18 cellular contexts compared by ENCODE assay signal in genomic region chr5:93088566-93088965, GRCh38.
"Had no signal": no experiment of that assay in that cellular context is flagged by ENCODE, and none has a peak within 500 bp of the region (broad histone marks: within the 10 kb centered on the region; RNA-seq: fewer than 3 reads in every experiment).

No MANE protein-coding gene starts in this region.

- H3K4me3 Mint-ChIP-seq: activated CD4-positive, alpha-beta memory T cell treated with anti-CD3 and anti-CD28 coated beads, Interleukin-2, amount 10 ng/mL, durations not matched to agents 7 days and 5 days; activated naive CD4-positive, alpha-beta T cell treated with anti-CD3 and anti-CD28 coated beads, Interleukin-2, amount 50 U/mL, for 24 hours; activated T-cell treated with anti-CD3 and anti-CD28 coated beads, Interleukin-2, amount 50 U/mL, for 4 hours; immature natural killer cell; naive thymus-derived CD4-positive, alpha-beta T cell had no signal

- H3K27ac ChIP-seq: adrenal gland, colonic mucosa, esophagus squamous epithelium, thoracic aorta, upper lobe of right lung had no signal

- H3K36me3 Mint-ChIP-seq: activated naive CD4-positive, alpha-beta T cell treated with anti-CD3 and anti-CD28 coated beads, Interleukin-2, amount 50 U/mL, for 24 hours; immature natural killer cell; naive thymus-derived CD4-positive, alpha-beta T cell had no signal

- H3K27ac Mint-ChIP-seq: activated CD4-positive, alpha-beta memory T cell treated with anti-CD3 and anti-CD28 coated beads, Interleukin-2, amount 10 ng/mL, durations not matched to agents 7 days and 5 days; activated naive CD4-positive, alpha-beta T cell treated with anti-CD3 and anti-CD28 coated beads, Interleukin-2, amount 50 U/mL, for 24 hours; immature natural killer cell; naive thymus-derived CD4-positive, alpha-beta T cell; progenitor cell of endocrine pancreas had no signal

- H3K36me3 ChIP-seq: adrenal gland, colonic mucosa, esophagus squamous epithelium, thoracic aorta, upper lobe of right lung had no signal

- ATAC-seq: activated T-cell treated with anti-CD3 and anti-CD28 coated beads, Interleukin-2, amount 50 U/mL, for 4 hours; naive thymus-derived CD4-positive, alpha-beta T cell; upper lobe of right lung had no signal

- DNase-seq: activated CD4-positive, alpha-beta memory T cell treated with anti-CD3 and anti-CD28 coated beads, Interleukin-2, amount 10 ng/mL, durations not matched to agents 7 days and 5 days; activated CD4-positive, alpha-beta T cell treated with anti-CD3 and anti-CD28 coated beads for 4 hours; activated effector memory CD4-positive, alpha-beta T cell treated with anti-CD3 and anti-CD28 coated beads, Interleukin-2, amount 50 U/mL, for 16 hours; activated T-cell treated with anti-CD3 and anti-CD28 coated beads, Interleukin-2, amount 50 U/mL, for 4 hours; adrenal gland; caudate nucleus; colonic mucosa; esophagus squamous epithelium; immature natural killer cell; naive thymus-derived CD4-positive, alpha-beta T cell; stimulated activated CD4-positive, alpha-beta T cell treated with anti-CD3 and anti-CD28 coated beads, Interleukin-12 subunit alpha, Interleukin-12 subunit beta, amount 100 ng/mL, for 4 hours; stimulated activated CD4-positive, alpha-beta T cell treated with anti-CD3 and anti-CD28 coated beads, Interleukin-2, amount 100 ng/mL, for 24 hours; T-helper 2 cell; upper lobe of right lung had no signal

- H3K4me3 ChIP-seq: adrenal gland, colonic mucosa, esophagus squamous epithelium, lung, thoracic aorta, upper lobe of right lung had no signal

- H3K27me3 ChIP-seq: adrenal gland, colonic mucosa, esophagus squamous epithelium, upper lobe of right lung had no signal

- H3K4me1 ChIP-seq: colonic mucosa, esophagus squamous epithelium, upper lobe of right lung had no signal

- H3K27me3 Mint-ChIP-seq: activated CD4-positive, alpha-beta memory T cell treated with anti-CD3 and anti-CD28 coated beads, Interleukin-2, amount 10 ng/mL, durations not matched to agents 7 days and 5 days; naive thymus-derived CD4-positive, alpha-beta T cell; progenitor cell of endocrine pancreas had no signal

- H3K9me3 ChIP-seq: adrenal gland, colonic mucosa, esophagus squamous epithelium, thoracic aorta, upper lobe of right lung had no signal

- H3K9me3 Mint-ChIP-seq: activated T-cell treated with anti-CD3 and anti-CD28 coated beads, Interleukin-2, amount 50 U/mL, for 4 hours had no signal

- H3K4me1 Mint-ChIP-seq: activated CD4-positive, alpha-beta memory T cell treated with anti-CD3 and anti-CD28 coated beads, Interleukin-2, amount 10 ng/mL, durations not matched to agents 7 days and 5 days; activated naive CD4-positive, alpha-beta T cell treated with anti-CD3 and anti-CD28 coated beads, Interleukin-2, amount 50 U/mL, for 24 hours; immature natural killer cell; naive thymus-derived CD4-positive, alpha-beta T cell had no signal
